Comparison of ENCODE assay signal across 16 cellular contexts in the genomic region with DNA sequence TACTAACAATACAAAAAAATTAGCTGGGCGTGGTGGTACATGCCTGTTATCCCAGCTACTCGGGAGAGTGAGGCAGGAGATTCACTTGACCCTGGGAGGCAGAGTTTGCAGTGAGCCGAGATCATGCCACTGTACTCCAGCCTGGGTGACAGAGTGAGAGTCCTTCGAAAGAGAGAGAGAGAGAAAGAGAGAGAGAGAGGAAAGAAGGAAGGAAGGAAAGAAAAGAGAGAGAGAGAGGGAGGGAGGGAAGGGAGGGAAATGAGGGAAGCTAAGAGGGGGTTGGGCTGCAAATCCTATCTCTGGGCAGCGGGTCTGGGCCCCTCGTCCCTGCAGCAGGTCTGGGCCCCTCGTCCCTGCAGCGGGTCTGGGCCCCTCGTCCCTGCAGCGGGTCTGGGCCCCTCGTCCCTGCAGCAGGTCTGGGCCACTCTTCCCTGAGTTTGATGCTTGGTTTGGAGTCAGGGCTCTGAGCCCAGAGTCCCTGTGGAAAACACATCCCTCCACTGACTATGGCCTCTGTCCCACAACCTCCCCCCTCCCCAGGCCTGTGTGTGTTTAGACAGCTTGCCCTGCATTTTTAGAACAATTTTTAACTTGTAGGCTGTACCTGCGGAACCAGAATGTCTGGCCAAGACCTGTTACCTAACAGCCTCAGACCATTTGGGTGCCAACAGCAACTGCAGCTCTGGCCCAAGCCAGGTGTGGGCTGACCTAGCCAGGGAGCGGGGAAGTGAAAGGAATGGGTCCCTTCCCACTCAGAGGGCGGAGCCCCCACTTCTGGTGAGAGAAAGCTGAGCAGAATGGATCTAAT.
DNase-seq lines count a peak whose midpoint lies in the region; ATAC-seq, FAIRE-seq and TF ChIP-seq lines count a peak whose summit lies in the region.
"Had no signal": no experiment of that assay in that cellular context is flagged by ENCODE, and none has a peak within 500 bp of the region (broad histone marks: within the 10 kb centered on the region; RNA-seq: fewer than 3 reads in every experiment).

No MANE protein-coding gene starts in this region.

- no peaks in the 10 kb centered on the region for H3K9me3 ChIP-seq in PC-9 (ENCODE audit: insufficient read depth, low read depth)
- H3K9me3 ChIP-seq: psoas muscle had no signal

- H3K4me3 ChIP-seq in PC-9 (peak overlapping the region; percentile 58), skin epidermis (peak overlapping the region in 4 of 7 experiments; percentile 19 to 37 (median 24))
- H3K4me3 ChIP-seq: psoas muscle had no signal

- H2AFZ ChIP-seq in PC-9: peak overlapping the region; percentile 7; the same call in 1 of the 2 replicates

- TF ChIP-seq CTCF in PC-9 (conservative IDR thresholded peaks at IDR 0.05): 0 out of 2 replicates have a peak, but pooled peaks have one; percentile 2

- TF ChIP-seq POLR2A in GM12891 (IDR thresholded peaks at IDR 0.05; ENCODE audit: low read depth, low read length): no peak

- CTCF ChIA-PET in PC-9 (lab: Charles Lee): interaction anchor here (1.4 kb wide), 1 partner anchor 34 kb away, joined by 6 read pairs; no protein-coding TSS in a partner anchor
- CTCF ChIA-PET in T-cell (lab: Charles Lee): interaction anchor here in 1 of 2 donors (0.6 kb wide), 1 partner anchor 14 kb away, joined by 4 read pairs; no protein-coding TSS in a partner anchor

- POLR2A ChIA-PET in PC-9 (lab: Charles Lee; ENCODE audit: unreplicated experiment) (interaction anchor here (0.6 to 1.1 kb wide), 4 partner anchors 15 to 116 kb away, joined by 4 to 10 read pairs (median 8); no protein-coding TSS in a partner anchor), T-cell (lab: Charles Lee) (interaction anchor here in 1 of 2 donors (0.6 kb wide), 1 partner anchor 410 kb away, joined by 3 read pairs; no protein-coding TSS in a partner anchor)

- no peak overlapping the region for H3K4me3 Mint-ChIP-seq in T-cell
- H3K4me3 Mint-ChIP-seq: activated T-helper 17 cell treated with anti-CD3 and anti-CD28 coated beads, Interleukin-2, amount 50 U/mL, for 72 hours had no signal

- no peak for FAIRE-seq in GM12891 (lab: Jason Lieb, UNC)
- FAIRE-seq: astrocyte, endometrium, HTR-8/SVneo had no signal

- H3K36me3 ChIP-seq in PC-9 (ENCODE audit: low read depth): no peaks in the 10 kb centered on the region

- peak overlapping the region; percentile 81 for H3K27ac ChIP-seq in PC-9
- peak overlapping the region in 16 of 21 experiments; percentile 17 to 81 (median 50) for H3K27ac ChIP-seq in skin epidermis
- H3K27ac ChIP-seq: psoas muscle had no signal

- H3K27me3 ChIP-seq in PC-9 (ENCODE audit: insufficient read depth, low read depth): no peaks in the 10 kb centered on the region

- ATAC-seq in T-cell (replicated peaks in 1 of 4) (no peak), HG03521 (IDR thresholded peaks at IDR 0.05; ENCODE audit: unreplicated experiment) (no peak)
- ATAC-seq: activated T-helper 17 cell treated with anti-CD3 and anti-CD28 coated beads, Interleukin-2, amount 50 U/mL, for 72 hours had no signal

- peak overlapping the region; percentile 95 for H3K4me2 ChIP-seq in PC-9

- no peaks in the 10 kb centered on the region for H3K36me3 Mint-ChIP-seq in T-cell

- peaks cover 89% of the 10 kb centered on the region for H3K4me1 ChIP-seq in PC-9 (replicated peaks; ENCODE audit: insufficient read depth)

- BruUV-seq in PC-9 (replicated peaks; lab: Mats Ljungman, UMichigan): no TSS peak

- H3K27me3 Mint-ChIP-seq in T-cell: no peaks in the 10 kb centered on the region
- H3K27me3 Mint-ChIP-seq: activated T-helper 17 cell treated with anti-CD3 and anti-CD28 coated beads, Interleukin-2, amount 50 U/mL, for 72 hours had no signal

- H3F3A ChIP-seq in PC-9 (ENCODE audit: insufficient read depth, low read depth): peaks cover 67% of the 10 kb centered on the region

- no peak overlapping the region for H3K27ac Mint-ChIP-seq in T-cell
- H3K27ac Mint-ChIP-seq: activated T-helper 17 cell treated with anti-CD3 and anti-CD28 coated beads, Interleukin-2, amount 50 U/mL, for 72 hours had no signal

- peaks cover 0 to 18% (median 0%) of the 10 kb centered on the region in 3 donors for H3K4me1 Mint-ChIP-seq in T-cell

- DNase-seq in GM12891 (ENCODE audit: insufficient read length, low spot score): no peak
- DNase-seq in PC-9: peak; percentile 87 to 92
- DNase-seq in iPS-NIHi11 (ENCODE audit: low spot score): peak; percentile 41
- no peak for DNase-seq in T-cell
- no peak for DNase-seq in activated T-cell treated with anti-CD3 and anti-CD28 coated beads, Interleukin-2, amount 50 U/mL, for 1 hour
- DNase-seq in iPS-NIHi7 (ENCODE audit: extremely low spot score): no peak
- DNase-seq: activated CD4-positive, alpha-beta T cell treated with anti-CD3 and anti-CD28 coated beads, Interleukin-2, amount 50 U/mL, for 4 hours; C1 segment of cervical spinal cord; NCI-H1436 treated with DMSO at 0.1 percent for 48 hours had no signal

- intact Hi-C loops in PC-9 (cut with micrococcal nuclease; ENCODE audit: unreplicated experiment): loop anchor here (2.0 kb wide), 2 partner anchors 41 to 53 kb away; no protein-coding TSS in a partner anchor

- H4K20me1 ChIP-seq in PC-9 (ENCODE audit: insufficient read depth): no peaks in the 10 kb centered on the region

- no peaks in the 10 kb centered on the region for H3K9me2 ChIP-seq in PC-9 (ENCODE audit: insufficient read depth)

- no peaks in the 10 kb centered on the region for H3K79me2 ChIP-seq in PC-9 (ENCODE audit: low read depth)

- H3K9me3 Mint-ChIP-seq in T-cell: no peaks in the 10 kb centered on the region
- H3K9me3 Mint-ChIP-seq: activated T-helper 17 cell treated with anti-CD3 and anti-CD28 coated beads, Interleukin-2, amount 50 U/mL, for 72 hours had no signal

TF ChIP-seq in GM12891, 5 proteins besides CTCF, POLR2A, EP300 and RAD21:
- TF ChIP-seq POLR2AphosphoS5 (IDR thresholded peaks at IDR 0.05; ENCODE audit: low read depth, low read length) (no peak), SPI1 (IDR thresholded peaks at IDR 0.05; ENCODE audit: low read depth, low read length) (peak; percentile 57)
TF ChIP-seq in GM12891: peak in this region for 1.

Comparison
In these comparisons a context has a peak if more than half of its experiments do, and no peak if none do; other contexts are left out.
1. DNase-seq: peak in PC-9 (2 of 2) and iPS-NIHi11 (single experiment); none in GM12891 (single experiment), T-cell (0 of 34), activated T-cell treated with anti-CD3 and anti-CD28 coated beads, Interleukin-2, amount 50 U/mL, for 1 hour (single experiment) and iPS-NIHi7 (single experiment).